ENCODE assay signal across 8 cellular contexts in genomic region chr12:19284658-19285057, GRCh38.
"Had no signal": no experiment of that assay in that cellular context is flagged by ENCODE, and none has a peak within 500 bp of the region (broad histone marks: within the 10 kb centered on the region; RNA-seq: fewer than 3 reads in every experiment).

No MANE protein-coding gene starts in this region.

- DNase-seq: GDM1, GF-D8 had no signal

- FAIRE-seq: G401.6, GM12878, GM12891, GM12892, GM18507, GM19239 had no signal

- ATAC-seq: GM12878 had no signal

- H3K4me3 ChIP-seq: GM12878 had no signal
